Comparison of ENCODE assay signal across 8 cellular contexts in genomic region chr13:23579072-23579885, GRCh38. TPM values are rescaled to one million over a fixed set of nuclear protein-coding genes. Genes with fewer than 3 reads are reported as not detected.
DNase-seq lines count a peak whose midpoint lies in the region; ATAC-seq and TF ChIP-seq lines count a peak whose summit lies in the region.

No MANE protein-coding gene starts in this region.

- in situ Hi-C loops in G401 (cut with HindIII; ENCODE audit: low sequenced_read_pairs) = no loop called here

- H3K9ac ChIP-seq in trophoblast cell (ENCODE audit: low read length) = peak overlapping the region; percentile 15

- H3K27ac Mint-ChIP-seq in GM23338 = no peak overlapping the region
- H3K27ac Mint-ChIP-seq in activated naive CD8-positive, alpha-beta T cell treated with anti-CD3 and anti-CD28 coated beads for 36 hours = no peak overlapping the region

- no peaks in the 10 kb centered on the region for H3K9me2 ChIP-seq in GM23338 (ENCODE audit: insufficient read depth)

- peak overlapping the region; percentile 74; the same call in 2 of the 3 replicates for H3K4me3 Mint-ChIP-seq in GM23338
- peak overlapping the region; percentile 67 for H3K4me3 Mint-ChIP-seq in activated naive CD8-positive, alpha-beta T cell treated with anti-CD3 and anti-CD28 coated beads for 36 hours

- H3F3A ChIP-seq in GM23338 (replicated peaks; ENCODE audit: low read depth) = no peaks in the 10 kb centered on the region

- H3K9me3 Mint-ChIP-seq in GM23338 = no peaks in the 10 kb centered on the region; the same call in 2 of the 3 replicates
- no peaks in the 10 kb centered on the region for H3K9me3 Mint-ChIP-seq in activated naive CD8-positive, alpha-beta T cell treated with anti-CD3 and anti-CD28 coated beads for 36 hours

- H3K79me1 ChIP-seq in trophoblast cell (ENCODE audit: low read length) = peaks cover 13% of the 10 kb centered on the region

- peak overlapping the region; percentile 95 for H3K18ac ChIP-seq in trophoblast cell (ENCODE audit: low read length)

- WGBS in trophoblast cell (ENCODE audit: extremely low coverage, insufficient coverage, insufficient read length) = no CpG with 5 or more reads among the region's 79 CpGs
- 0% methylated on average over 5 to 13 of the region's 79 CpGs for WGBS in tibial nerve, 2 donors

- H3K27ac ChIP-seq in GM23338 (ENCODE audit: low read depth) (no peak overlapping the region), cardiac muscle cell (peak overlapping the region; percentile 67), trophoblast cell (ENCODE audit: low read depth, low read length) (peak overlapping the region; percentile 75), tibial nerve (peak overlapping the region; percentile 81 to 94 (median 85))

- 0 out of 4 replicates have a peak, but pooled peaks of 1 of the 2 experiments have one; percentile 1 for TF ChIP-seq CTCF in GM23338 (conservative IDR thresholded peaks at IDR 0.05; ENCODE audit: low read depth in 2 of 2)
- no peak for TF ChIP-seq CTCF in LNCaP clone FGC (IDR thresholded peaks at IDR 0.05; ENCODE audit: control insufficient read depth, extremely low read depth, insufficient read depth)
- no peak for TF ChIP-seq CTCF in cardiac muscle cell (IDR thresholded peaks at IDR 0.05; ENCODE audit: low read depth, low read length)
- TF ChIP-seq CTCF in tibial nerve (IDR thresholded peaks at IDR 0.05) = peak in 1 of 5 experiments; percentile 56

- H3K4me2 ChIP-seq in GM23338 (peak overlapping the region; percentile 87), trophoblast cell (ENCODE audit: low read length) (peak overlapping the region; percentile 92)

- peaks cover 27% of the 10 kb centered on the region for H3K27me3 Mint-ChIP-seq in GM23338 (ENCODE audit: insufficient read depth, low read depth, poor library complexity)
- H3K27me3 Mint-ChIP-seq in activated naive CD8-positive, alpha-beta T cell treated with anti-CD3 and anti-CD28 coated beads for 36 hours = peaks cover 61% of the 10 kb centered on the region

- H4K8ac ChIP-seq in trophoblast cell (ENCODE audit: low read depth, low read length) = peak overlapping the region; percentile 78

- TF ChIP-seq EP300 in tibial nerve (IDR thresholded peaks at IDR 0.05) = peak in 1 of 2 donors; percentile 90

- H2BK12ac ChIP-seq in trophoblast cell (ENCODE audit: low read length) = peak overlapping the region; percentile 78

- H3K4ac ChIP-seq in trophoblast cell (ENCODE audit: low read depth, low read length) = peak overlapping the region; percentile 84

- H3K9me3 ChIP-seq in cardiac muscle cell (ENCODE audit: low read depth) = no peaks in the 10 kb centered on the region
- no peaks in the 10 kb centered on the region for H3K9me3 ChIP-seq in trophoblast cell (ENCODE audit: insufficient read depth, low read depth, low read length)
- no peaks in the 10 kb centered on the region for H3K9me3 ChIP-seq in tibial nerve

- peak overlapping the region; percentile 71 for H2BK5ac ChIP-seq in trophoblast cell (ENCODE audit: low read depth, low read length, poor library complexity)

- H3K14ac ChIP-seq in trophoblast cell (ENCODE audit: low read length) = peak overlapping the region; percentile 71

- H4K20me1 ChIP-seq in GM23338 (replicated peaks; ENCODE audit: insufficient read depth) = no peaks in the 10 kb centered on the region

- peaks cover 14% of the 10 kb centered on the region for H3K4me1 ChIP-seq in GM23338 (ENCODE audit: insufficient read depth)
- H3K4me1 ChIP-seq in cardiac muscle cell (ENCODE audit: low read depth) = peaks cover 16% of the 10 kb centered on the region
- H3K4me1 ChIP-seq in trophoblast cell (ENCODE audit: control insufficient read depth in 1 of 2, insufficient read depth in 2 of 2, low read length in 2 of 2) = peaks cover 15 to 16% of the 10 kb centered on the region in 2 experiments
- H3K4me1 ChIP-seq in tibial nerve = peaks cover 0 to 30% (median 0%) of the 10 kb centered on the region in 4 donors

- no peaks in the 10 kb centered on the region for H3K36me3 Mint-ChIP-seq in GM23338 (ENCODE audit: low read depth)
- H3K36me3 Mint-ChIP-seq in activated naive CD8-positive, alpha-beta T cell treated with anti-CD3 and anti-CD28 coated beads for 36 hours = no peaks in the 10 kb centered on the region

- TF ChIP-seq POLR2A in tibial nerve (IDR thresholded peaks at IDR 0.05) = peak; percentile 42 to 79

- H3K27me3 ChIP-seq in GM23338 (ENCODE audit: insufficient read depth) (peaks cover 42% of the 10 kb centered on the region), cardiac muscle cell (peaks cover 10% of the 10 kb centered on the region), trophoblast cell (ENCODE audit: insufficient read depth, low read length) (no peaks in the 10 kb centered on the region), tibial nerve (no peaks in the 10 kb centered on the region)

- peaks cover 10% of the 10 kb centered on the region for H3K4me1 Mint-ChIP-seq in GM23338
- peaks cover 17% of the 10 kb centered on the region for H3K4me1 Mint-ChIP-seq in activated naive CD8-positive, alpha-beta T cell treated with anti-CD3 and anti-CD28 coated beads for 36 hours

- H3K36me3 ChIP-seq in GM23338 (ENCODE audit: insufficient read depth) = no peaks in the 10 kb centered on the region
- H3K36me3 ChIP-seq in cardiac muscle cell = no peaks in the 10 kb centered on the region
- peaks cover 8 to 13% of the 10 kb centered on the region in 2 experiments for H3K36me3 ChIP-seq in trophoblast cell (ENCODE audit: control insufficient read depth in 1 of 2, insufficient read depth in 2 of 2, low read length in 2 of 2)
- no peaks in the 10 kb centered on the region for H3K36me3 ChIP-seq in tibial nerve

- no peak overlapping the region for H2AK5ac ChIP-seq in trophoblast cell (ENCODE audit: low read length)

- peak overlapping the region; percentile 71 for H4K91ac ChIP-seq in trophoblast cell (ENCODE audit: low read depth, low read length)

- H2BK120ac ChIP-seq in trophoblast cell (ENCODE audit: insufficient read depth, low read length, poor library complexity) = peak overlapping the region; percentile 64

- peak; percentile 45 for DNase-seq in G401 (ENCODE audit: low spot score)
- peak; percentile 92 for DNase-seq in GM23338 (ENCODE audit: low spot score)
- no peak for DNase-seq in LNCaP clone FGC (ENCODE audit: low read depth)
- peak; percentile 67 for DNase-seq in SKM-1 (lab: John Stamatoyannopoulos, UW; ENCODE audit: unreplicated experiment)
- peak; percentile 92 for DNase-seq in activated naive CD8-positive, alpha-beta T cell treated with anti-CD3 and anti-CD28 coated beads for 36 hours
- peak; percentile 90 to 93 for DNase-seq in cardiac muscle cell (ENCODE audit: low read depth in 1 of 2, low spot score in 1 of 2)
- DNase-seq in trophoblast cell = peak; percentile 38 to 53
- DNase-seq in tibial nerve (ENCODE audit: low spot score in 2 of 2) = peak; percentile 86 to 90

- peak overlapping the region; percentile 77 for H3K4me3 ChIP-seq in GM23338
- H3K4me3 ChIP-seq in LNCaP clone FGC (ENCODE audit: low read depth, low read length) = peak overlapping the region; percentile 67
- H3K4me3 ChIP-seq in cardiac muscle cell = peak overlapping the region; percentile 82
- peak overlapping the region; percentile 83 for H3K4me3 ChIP-seq in trophoblast cell (ENCODE audit: low read depth, low read length)
- H3K4me3 ChIP-seq in tibial nerve = peak overlapping the region; percentile 65 to 93 (median 82)

- peak overlapping the region; percentile 70 for H4K12ac ChIP-seq in trophoblast cell (ENCODE audit: low read depth, low read length)

- H2AFZ ChIP-seq in GM23338 (peak overlapping the region; percentile 82), trophoblast cell (ENCODE audit: insufficient read depth, low read length, poor library complexity) (peak overlapping the region; percentile 50)

- ATAC-seq in GM23338 = peak; percentile 92

- no peak overlapping the region for H3K23ac ChIP-seq in trophoblast cell (ENCODE audit: low read length)

- H3K79me2 ChIP-seq in GM23338 (replicated peaks; ENCODE audit: insufficient read depth) (no peaks in the 10 kb centered on the region), trophoblast cell (ENCODE audit: control insufficient read depth, insufficient read depth, low read length, poor library complexity) (peaks cover 12% of the 10 kb centered on the region)

TF ChIP-seq in GM23338, 12 proteins besides CTCF, POLR2A, EP300 and RAD21 (continues in another document):
- TF ChIP-seq CREB1 (CRISPR knock-in tag; IDR thresholded peaks at IDR 0.05; ENCODE audit: low read depth) = peak; percentile 38; the same call in 1 of the 2 replicates

RNA-seq across cellular contexts. Expression of gene TNFRSF19, which starts 9.1 kb away (rescaled TPM):
- total RNA-seq in G401 (2014; rRNA removed; shearing (Covaris generic)) = not detected in 2 replicates
- 0.35 and 0.93 TPM in 2 replicates for total RNA-seq in GM23338 (2014; rRNA removed; shearing (Covaris generic))
- polyA plus RNA-seq in GM23338 (2016; fragmentation: Nextera tagmentation; extraction: Ambion mirVana) = 0.21 and 0.24 TPM in 2 replicates
- total RNA-seq in activated naive CD8-positive, alpha-beta T cell treated with anti-CD3 and anti-CD28 coated beads for 36 hours = under 1 TPM; 0.06 to 0.08 TPM
- total RNA-seq in cardiac muscle cell = 139 and 141 TPM in 2 replicates
- 91.3 and 124 TPM in 2 replicates for polyA plus RNA-seq in cardiac muscle cell
- 85.2 and 86.7 TPM in 2 replicates for polyA plus RNA-seq in trophoblast cell (2013)
- 10 to 100 TPM; 10.7 to 24.3 (median 20.3) TPM for total RNA-seq in tibial nerve
